ENCODE assay signal across 9 cellular contexts in the genomic region with DNA sequence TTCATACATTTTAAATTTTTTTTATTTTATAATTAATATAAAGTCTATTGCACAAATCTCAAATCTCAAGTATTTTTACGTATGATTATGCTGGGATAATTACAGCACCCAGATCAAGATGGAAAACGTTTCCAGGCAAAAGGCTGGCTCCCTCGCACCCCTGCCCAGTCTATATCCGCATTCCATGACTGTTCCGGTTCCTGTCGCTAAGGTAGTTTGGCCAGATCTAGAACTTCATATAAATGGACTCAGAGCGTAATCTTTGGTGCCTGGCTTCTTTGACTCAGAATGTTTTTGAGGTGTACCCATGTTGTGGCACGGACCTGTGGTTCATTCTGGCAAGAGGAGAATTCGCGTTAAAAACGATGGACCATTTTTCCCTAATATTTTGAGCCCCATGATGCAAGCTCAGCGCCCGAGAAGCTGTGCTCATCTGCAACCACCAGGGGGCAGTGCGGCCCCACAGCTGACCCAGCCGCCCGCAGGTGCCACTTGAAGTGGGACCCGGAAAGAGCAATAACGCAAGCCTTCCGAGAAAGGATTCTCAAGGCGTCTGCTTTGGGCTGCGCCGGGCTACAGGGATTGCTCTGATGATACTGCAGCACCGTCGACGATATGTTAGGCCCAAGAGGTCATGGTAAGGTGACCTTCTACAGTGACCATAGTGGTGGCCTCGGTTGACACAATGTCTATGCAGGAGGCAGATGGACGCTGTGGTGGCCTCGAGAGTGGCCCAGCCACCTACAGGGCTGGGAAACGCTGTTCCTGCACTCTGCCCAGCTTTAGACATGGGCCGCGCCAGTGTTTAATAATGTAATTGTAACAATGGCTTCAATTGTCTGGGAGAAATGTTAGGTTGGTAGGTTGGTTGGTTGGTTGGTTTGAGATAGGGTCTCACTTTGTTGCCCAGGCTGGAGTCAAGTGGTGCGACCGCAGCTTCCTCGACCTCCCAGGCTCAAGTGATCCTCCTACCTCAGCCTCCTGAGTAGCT.
DNase-seq lines count a peak whose midpoint lies in the region; ATAC-seq, FAIRE-seq and TF ChIP-seq lines count a peak whose summit lies in the region.
"Had no signal": no experiment of that assay in that cellular context is flagged by ENCODE, and none has a peak within 500 bp of the region (broad histone marks: within the 10 kb centered on the region; RNA-seq: fewer than 3 reads in every experiment).

No MANE protein-coding gene starts in this region.

- no peaks in the 10 kb centered on the region for H3K9me3 ChIP-seq in OCI-LY3 (ENCODE audit: insufficient read depth, low read length)
- H3K9me3 ChIP-seq in naive thymus-derived CD4-positive, alpha-beta T cell (ENCODE audit: control insufficient read depth in 2 of 3, low read length in 3 of 3), result no peaks in the 10 kb centered on the region

- no peak for FAIRE-seq in D721Med (lab: Jason Lieb, UNC)

- no peaks in the 10 kb centered on the region for H3K79me2 ChIP-seq in OCI-LY3 (ENCODE audit: low read length)

- H3K4me3 ChIP-seq in OCI-LY3 (ENCODE audit: low read length), result peak overlapping the region; percentile 70
- no peak overlapping the region for H3K4me3 ChIP-seq in naive thymus-derived CD4-positive, alpha-beta T cell (ENCODE audit: low read length)

- no peak overlapping the region for H3K27ac ChIP-seq in OCI-LY3 (ENCODE audit: low read length)
- no peak overlapping the region for H3K27ac ChIP-seq in naive thymus-derived CD4-positive, alpha-beta T cell (ENCODE audit: low read depth, low read length)

- CTCF ChIA-PET in naive thymus-derived CD4-positive, alpha-beta T cell (lab: Charles Lee), result interaction anchor here (0.7 to 4.2 kb wide), 7 partner anchors 10 to 468 kb away, joined by 3 to 31 read pairs (median 3); no protein-coding TSS in a partner anchor

- peaks cover 18% of the 10 kb centered on the region for H3K4me1 ChIP-seq in OCI-LY3 (ENCODE audit: low read length)
- H3K4me1 ChIP-seq in naive thymus-derived CD4-positive, alpha-beta T cell (ENCODE audit: control insufficient read depth in 2 of 2, insufficient read depth in 2 of 2, low read length in 2 of 2), result no peaks in the 10 kb centered on the region

- POLR2A ChIA-PET in naive thymus-derived CD4-positive, alpha-beta T cell (lab: Charles Lee), result no interaction called here

- intact Hi-C loops in naive thymus-derived CD4-positive, alpha-beta T cell (cut with micrococcal nuclease), result loop anchor here (1.0 to 5.0 kb wide), 7 partner anchors 76 to 1426 kb away; no protein-coding TSS in a partner anchor

- peak; percentile 82 for TF ChIP-seq CTCF in D721Med (IDR thresholded peaks at IDR 0.05; ENCODE audit: insufficient read depth, missing control alignments)
- TF ChIP-seq CTCF in OCI-LY3 (IDR thresholded peaks at IDR 0.05; ENCODE audit: low read depth, low read length), result peak; percentile 100

- no peaks in the 10 kb centered on the region for H3K36me3 ChIP-seq in OCI-LY3 (replicated peaks; ENCODE audit: low read depth, low read length)
- no peaks in the 10 kb centered on the region for H3K36me3 ChIP-seq in naive thymus-derived CD4-positive, alpha-beta T cell (ENCODE audit: control insufficient read depth in 2 of 3, insufficient read depth in 3 of 3, low read length in 3 of 3)

- peak overlapping the region; percentile 98 for H2AFZ ChIP-seq in OCI-LY3 (ENCODE audit: low read depth, low read length)

- DNase-seq in D721Med (ENCODE audit: insufficient read length, low spot score), result peak; percentile 51
- DNase-seq in activated T-cell treated with anti-CD3 and anti-CD28 coated beads for 24 hours (ENCODE audit: low read depth), result peak; percentile 65
- DNase-seq in naive thymus-derived CD4-positive, alpha-beta T cell, result peak; percentile 38 to 85 (median 54)
- peak; percentile 43 to 59 for DNase-seq in stimulated activated CD8-positive, alpha-beta memory T cell treated with anti-CD3 and anti-CD28 coated beads, Interleukin-7, amount 100 ng/mL, for 48 hours (ENCODE audit: extremely low read depth in 1 of 2, low read depth in 1 of 2)

- H3K4me2 ChIP-seq in OCI-LY3 (ENCODE audit: low read length), result peak overlapping the region; percentile 90

- ATAC-seq in HG03354 (IDR thresholded peaks at IDR 0.05; ENCODE audit: poor library complexity, severe bottlenecking, unreplicated experiment), result peak; percentile 59
- peak; percentile 71 for ATAC-seq in esophagus mucosa
- peak; percentile 91 for ATAC-seq in naive thymus-derived CD4-positive, alpha-beta T cell
- no peak for ATAC-seq in GM18861 (IDR thresholded peaks at IDR 0.05; ENCODE audit: unreplicated experiment)

- no peak overlapping the region for H3K27ac Mint-ChIP-seq in naive thymus-derived CD4-positive, alpha-beta T cell
- H3K27ac Mint-ChIP-seq: activated naive CD4-positive, alpha-beta T cell treated with anti-CD3 and anti-CD28 coated beads, Interleukin-2, amount 50 U/mL, for 24 hours had no signal

- H3K27me3 Mint-ChIP-seq in naive thymus-derived CD4-positive, alpha-beta T cell, result peaks cover 0 to 8% (median 0%) of the 10 kb centered on the region in 5 donors
- H3K27me3 Mint-ChIP-seq: activated naive CD4-positive, alpha-beta T cell treated with anti-CD3 and anti-CD28 coated beads, Interleukin-2, amount 50 U/mL, for 24 hours had no signal

- H3K9ac ChIP-seq in OCI-LY3 (ENCODE audit: low read length), result peak overlapping the region; percentile 54

- peaks cover 0 to 12% (median 0%) of the 10 kb centered on the region in 7 donors for H3K4me1 Mint-ChIP-seq in naive thymus-derived CD4-positive, alpha-beta T cell

- H3K9me3 Mint-ChIP-seq in naive thymus-derived CD4-positive, alpha-beta T cell, result no peaks in the 10 kb centered on the region
- H3K9me3 Mint-ChIP-seq: activated naive CD4-positive, alpha-beta T cell treated with anti-CD3 and anti-CD28 coated beads, Interleukin-2, amount 50 U/mL, for 24 hours had no signal

- no peaks in the 10 kb centered on the region for H3K36me3 Mint-ChIP-seq in naive thymus-derived CD4-positive, alpha-beta T cell
- H3K36me3 Mint-ChIP-seq: activated naive CD4-positive, alpha-beta T cell treated with anti-CD3 and anti-CD28 coated beads, Interleukin-2, amount 50 U/mL, for 24 hours had no signal

- H4K20me1 ChIP-seq in OCI-LY3 (ENCODE audit: insufficient read depth, low read length), result no peaks in the 10 kb centered on the region

- peaks cover 7% of the 10 kb centered on the region for H3K27me3 ChIP-seq in OCI-LY3 (ENCODE audit: low read depth, low read length)
- no peaks in the 10 kb centered on the region for H3K27me3 ChIP-seq in naive thymus-derived CD4-positive, alpha-beta T cell (ENCODE audit: control insufficient read depth in 2 of 2, insufficient read depth in 2 of 2, low read length in 2 of 2)

- peak overlapping the region in 1 of 10 donors; percentile 38 for H3K4me3 Mint-ChIP-seq in naive thymus-derived CD4-positive, alpha-beta T cell
- H3K4me3 Mint-ChIP-seq: activated naive CD4-positive, alpha-beta T cell treated with anti-CD3 and anti-CD28 coated beads, Interleukin-2, amount 50 U/mL, for 24 hours had no signal
